In genomic region chr2:16678964-16679363, GRCh38 we compare ENCODE assay signal across 27 cellular contexts.
"Had no signal": no experiment of that assay in that cellular context is flagged by ENCODE, and none has a peak within 500 bp of the region (broad histone marks: within the 10 kb centered on the region; RNA-seq: fewer than 3 reads in every experiment).

No MANE protein-coding gene starts in this region.

- H3K36me3 ChIP-seq: brain microvascular endothelial cell, cardiac muscle cell had no signal

- H3K27me3 ChIP-seq: brain microvascular endothelial cell, cardiac muscle cell had no signal

- H3K27ac Mint-ChIP-seq: activated CD4-positive, alpha-beta memory T cell treated with anti-CD3 and anti-CD28 coated beads, Interleukin-2, amount 10 ng/mL, durations not matched to agents 7 days and 5 days; activated CD4-positive, alpha-beta T cell treated with anti-CD3 and anti-CD28 coated beads, Interleukin-2, amount 10 ng/mL, durations not matched to agents 7 days and 5 days; activated naive CD4-positive, alpha-beta T cell treated with anti-CD3 and anti-CD28 coated beads for 36 hours; activated naive CD8-positive, alpha-beta T cell treated with anti-CD3 and anti-CD28 coated beads for 36 hours; activated T-helper 17 cell treated with anti-CD3 and anti-CD28 coated beads, Interleukin-2, amount 50 U/mL, for 72 hours had no signal

- ATAC-seq: activated T-helper 17 cell treated with anti-CD3 and anti-CD28 coated beads, Interleukin-2, amount 50 U/mL, for 72 hours; Panc1; Right ventricle myocardium inferior had no signal

- H3K9me3 ChIP-seq: SK-N-SH had no signal

- H3K27ac ChIP-seq: brain microvascular endothelial cell, cardiac muscle cell, VCaP had no signal

- H3K4me3 ChIP-seq: cardiac muscle cell had no signal

- H3K4me1 Mint-ChIP-seq: activated CD4-positive, alpha-beta memory T cell treated with anti-CD3 and anti-CD28 coated beads, Interleukin-2, amount 10 ng/mL, durations not matched to agents 7 days and 5 days; activated CD4-positive, alpha-beta T cell treated with anti-CD3 and anti-CD28 coated beads, Interleukin-2, amount 10 ng/mL, durations not matched to agents 7 days and 5 days; activated naive CD8-positive, alpha-beta T cell treated with anti-CD3 and anti-CD28 coated beads for 36 hours; activated T-helper 17 cell treated with anti-CD3 and anti-CD28 coated beads, Interleukin-2, amount 50 U/mL, for 72 hours had no signal

- DNase-seq: activated CD4-positive, alpha-beta memory T cell treated with anti-CD3 and anti-CD28 coated beads, Interleukin-2, amount 10 ng/mL, durations not matched to agents 7 days and 5 days; activated CD4-positive, alpha-beta T cell treated with anti-CD3 and anti-CD28 coated beads, Interleukin-2, amount 10 ng/mL, durations not matched to agents 7 days and 5 days; activated CD4-positive, CD25-positive, alpha-beta regulatory T cell; activated gamma-delta T cell; activated naive CD4-positive, alpha-beta T cell treated with anti-CD3 and anti-CD28 coated beads for 36 hours; activated naive CD8-positive, alpha-beta T cell treated with anti-CD3 and anti-CD28 coated beads for 36 hours; activated T-cell treated with anti-CD3 and anti-CD28 coated beads for 4 hours; activated T-cell treated with anti-CD3 and anti-CD28 coated beads, Interleukin-2, amount 50 U/mL, for 48 hours; brain microvascular endothelial cell; Kasumi-1; KBM-7; NCI-H1092 treated with DMSO at 0.1 percent for 48 hours; NCI-H1417 treated with DMSO at 0.1 percent for 48 hours; NCI-H187; NCI-H2081; NCI-H446 treated with DMSO at 0.1 percent for 48 hours; NCI-H526 treated with DMSO at 0.1 percent for 48 hours; NCI-H82; OCI-M1; RPMI8226; SK-N-SH; T-helper 1 cell had no signal

- H3K36me3 Mint-ChIP-seq: activated naive CD8-positive, alpha-beta T cell treated with anti-CD3 and anti-CD28 coated beads for 36 hours had no signal

- H3K4me3 Mint-ChIP-seq: activated CD4-positive, alpha-beta memory T cell treated with anti-CD3 and anti-CD28 coated beads, Interleukin-2, amount 10 ng/mL, durations not matched to agents 7 days and 5 days; activated CD4-positive, alpha-beta T cell treated with anti-CD3 and anti-CD28 coated beads, Interleukin-2, amount 10 ng/mL, durations not matched to agents 7 days and 5 days; activated naive CD4-positive, alpha-beta T cell treated with anti-CD3 and anti-CD28 coated beads for 36 hours; activated naive CD8-positive, alpha-beta T cell treated with anti-CD3 and anti-CD28 coated beads for 36 hours; activated T-helper 17 cell treated with anti-CD3 and anti-CD28 coated beads, Interleukin-2, amount 50 U/mL, for 72 hours had no signal
